Comparison of ENCODE assay signal across 8 cellular contexts in genomic region chr10:110497438-110498086, GRCh38. TPM values are rescaled to one million over a fixed set of nuclear protein-coding genes. Genes with fewer than 3 reads are reported as not detected.
DNase-seq lines count a peak whose midpoint lies in the region; TF ChIP-seq lines count a peak whose summit lies in the region.

TSS of gene DUSP5 (plus strand) at chr10:110497907. CDS start at chr10:110498122, 215 bp downstream.

- peak within 1 kb of the TSS; percentile 69 for H3K4me2 ChIP-seq in SU-DHL-6 (ENCODE audit: low read depth, low read length, poor library complexity, severe bottlenecking)

- no peaks in the 10 kb centered on the region for H3K27me3 Mint-ChIP-seq in activated naive CD8-positive, alpha-beta T cell treated with anti-CD3 and anti-CD28 coated beads for 36 hours
- peaks cover 16% of the 10 kb centered on the region for H3K27me3 Mint-ChIP-seq in glutamatergic neuron (ENCODE audit: unreplicated experiment)

- peak; percentile 81 for TF ChIP-seq POLR2A in ovary (IDR thresholded peaks at IDR 0.05)

- peaks cover 2% of the 10 kb centered on the region; the same call in 1 of the 2 replicates for H3K79me2 ChIP-seq in SU-DHL-6 (ENCODE audit: insufficient read depth, low read length)

- peak within 1 kb of the TSS; percentile 91 for H3K4me3 Mint-ChIP-seq in activated naive CD8-positive, alpha-beta T cell treated with anti-CD3 and anti-CD28 coated beads for 36 hours
- H3K4me3 Mint-ChIP-seq in glutamatergic neuron (ENCODE audit: unreplicated experiment) = peak within 1 kb of the TSS; percentile 86

- H3F3A ChIP-seq in SU-DHL-6 (ENCODE audit: insufficient read depth) = no peaks in the 10 kb centered on the region

- no peaks in the 10 kb centered on the region for H3K27me3 ChIP-seq in SU-DHL-6 (ENCODE audit: low read length)
- H3K27me3 ChIP-seq in ovary = no peaks in the 10 kb centered on the region
- H3K27me3 ChIP-seq in thymus (ENCODE audit: control insufficient read depth, insufficient read depth) = peaks cover 5% of the 10 kb centered on the region

- peak within 1 kb of the TSS; percentile 66 for H2AFZ ChIP-seq in SU-DHL-6 (ENCODE audit: low read depth, low read length, severe bottlenecking)

- H3K9me3 ChIP-seq in HEK293 (ENCODE audit: control insufficient read depth, insufficient read depth, low read depth, low read length) (no peaks in the 10 kb centered on the region), SU-DHL-6 (ENCODE audit: insufficient read depth, low read length) (no peaks in the 10 kb centered on the region), ovary (no peaks in the 10 kb centered on the region), thymus (ENCODE audit: control insufficient read depth) (no peaks in the 10 kb centered on the region)

- H3K27ac Mint-ChIP-seq in activated naive CD8-positive, alpha-beta T cell treated with anti-CD3 and anti-CD28 coated beads for 36 hours = peak within 1 kb of the TSS; percentile 89
- H3K27ac Mint-ChIP-seq in glutamatergic neuron (ENCODE audit: unreplicated experiment) = peak within 1 kb of the TSS; percentile 16

- TF ChIP-seq EP300 in ovary (IDR thresholded peaks at IDR 0.05) = no peak

- no peaks in the 10 kb centered on the region for H3K9me3 Mint-ChIP-seq in activated naive CD8-positive, alpha-beta T cell treated with anti-CD3 and anti-CD28 coated beads for 36 hours
- peaks cover 3% of the 10 kb centered on the region for H3K9me3 Mint-ChIP-seq in glutamatergic neuron (ENCODE audit: unreplicated experiment)

- DNase-seq in GM10248 (ENCODE audit: extremely low spot score) = peak; percentile 96
- peak; percentile 92 for DNase-seq in MV-4-11 (lab: John Stamatoyannopoulos, UW)
- peak; percentile 97 for DNase-seq in activated naive CD8-positive, alpha-beta T cell treated with anti-CD3 and anti-CD28 coated beads for 36 hours
- peak; percentile 94 for DNase-seq in glutamatergic neuron
- DNase-seq in ovary = peak; percentile 90 to 97 (median 94)

- H3K36me3 Mint-ChIP-seq in activated naive CD8-positive, alpha-beta T cell treated with anti-CD3 and anti-CD28 coated beads for 36 hours = peaks cover 44% of the 10 kb centered on the region
- H3K36me3 Mint-ChIP-seq in glutamatergic neuron (ENCODE audit: unreplicated experiment) = no peaks in the 10 kb centered on the region

- no peaks in the 10 kb centered on the region for H3K9me2 ChIP-seq in SU-DHL-6 (replicated peaks; ENCODE audit: insufficient read depth, low read length)

- CTCF ChIA-PET in GM10248 (lab: Yijun Ruan, JAX) (interaction anchor here (1.0 to 4.3 kb wide), 6 partner anchors 10 to 143 kb away, joined by 3 to 37 read pairs (median 4); no protein-coding TSS in a partner anchor), HEK293 (lab: Yijun Ruan, JAX) (interaction anchor here (0.9 to 2.5 kb wide), 2 partner anchors 49 to 143 kb away, joined by 7 to 10 read pairs; no protein-coding TSS in a partner anchor)

- TF ChIP-seq CTCF in GM10248 (IDR thresholded peaks at IDR 0.05; ENCODE audit: control extremely low read depth, extremely low read depth, low read depth, missing control alignments) (no peak), HEK293 (tag by site-specific recombination; IDR thresholded peaks at IDR 0.05) (no peak), SU-DHL-6 (IDR thresholded peaks at IDR 0.05; ENCODE audit: insufficient read depth, low read length, poor library complexity, severe bottlenecking) (no peak), glutamatergic neuron (IDR thresholded peaks at IDR 0.05; ENCODE audit: partially characterized antibody, unreplicated experiment) (no peak), ovary (IDR thresholded peaks at IDR 0.05) (peak in 2 of 3 donors; percentile 12 to 14)

- H4K20me1 ChIP-seq in SU-DHL-6 (ENCODE audit: low read depth, low read length) = 0 out of 2 replicates have a peak, but pooled peaks cover 5% of the 10 kb centered on the region

- WGBS in ovary, 3 donors = 0% methylated on average over 40 to 98 of the region's 98 CpGs
- under 1% methylated on average over 98 of the region's 98 CpGs for WGBS in thymus

- H3K27ac ChIP-seq in HEK293 (ENCODE audit: extremely low read depth, low read depth, low read length) = peak within 1 kb of the TSS; percentile 78
- no peak within 1 kb of the TSS for H3K27ac ChIP-seq in SU-DHL-6 (ENCODE audit: low read depth, low read length)
- H3K27ac ChIP-seq in ovary = peak within 1 kb of the TSS; percentile 76
- H3K27ac ChIP-seq in thymus (ENCODE audit: low read depth) = peak within 1 kb of the TSS; percentile 91

- peaks cover 40% of the 10 kb centered on the region for H3K4me1 Mint-ChIP-seq in activated naive CD8-positive, alpha-beta T cell treated with anti-CD3 and anti-CD28 coated beads for 36 hours
- peaks cover 36% of the 10 kb centered on the region for H3K4me1 Mint-ChIP-seq in glutamatergic neuron (ENCODE audit: low read depth, unreplicated experiment)

- POLR2A ChIA-PET in GM10248 (lab: Yijun Ruan, JAX) (interaction anchor here (1.1 to 1.2 kb wide), 2 partner anchors 83 to 161 kb away, joined by 3 to 4 read pairs; no protein-coding TSS in a partner anchor), HEK293 (lab: Yijun Ruan, JAX) (interaction anchor here (0.7 to 1.2 kb wide), 4 partner anchors 10 to 27 kb away, joined by 3 read pairs; no protein-coding TSS in a partner anchor)

- H3K4me3 ChIP-seq in HEK293 (ENCODE audit: low read depth, low read length) = peak within 1 kb of the TSS; percentile 63
- H3K4me3 ChIP-seq in SU-DHL-6 (ENCODE audit: insufficient read depth, low read length, poor library complexity, severe bottlenecking) = peak within 1 kb of the TSS; percentile 72
- peak within 1 kb of the TSS; percentile 83 for H3K4me3 ChIP-seq in ovary
- H3K4me3 ChIP-seq in thymus (ENCODE audit: low read length) = peak within 1 kb of the TSS; percentile 86

- intact Hi-C loops in ovary (cut with DNase I) = no loop called here

- peak within 1 kb of the TSS; percentile 75 for H3K9ac ChIP-seq in SU-DHL-6 (ENCODE audit: low read length)

- peaks cover 0 to 3% of the 10 kb centered on the region in 2 experiments; a peak in 1 of 3 replicates for H3K36me3 ChIP-seq in HEK293 (ENCODE audit: control insufficient read depth in 2 of 2, insufficient read depth in 1 of 2, low read length in 2 of 2)
- H3K36me3 ChIP-seq in SU-DHL-6 (ENCODE audit: low read length) = no peaks in the 10 kb centered on the region
- H3K36me3 ChIP-seq in ovary = no peaks in the 10 kb centered on the region
- H3K36me3 ChIP-seq in thymus (ENCODE audit: control insufficient read depth, insufficient read depth) = no peaks in the 10 kb centered on the region

- H3K4me1 ChIP-seq in HEK293 (ENCODE audit: control insufficient read depth, insufficient read depth, low read length) (peaks cover 32% of the 10 kb centered on the region), ovary (ENCODE audit: insufficient read depth) (peaks cover 6% of the 10 kb centered on the region), thymus (ENCODE audit: control insufficient read depth, insufficient read depth, low read length) (peaks cover 14% of the 10 kb centered on the region)

TF ChIP-seq in HEK293, 187 proteins besides CTCF, POLR2A, EP300 and RAD21 (continues in another document):
- no peak for TF ChIP-seq ZNF26 (tag by site-specific recombination; IDR thresholded peaks at IDR 0.05)
- TF ChIP-seq GFI1B (tag by site-specific recombination; IDR thresholded peaks at IDR 0.05) = no peak
- no peak for TF ChIP-seq ZNF701 (tag by site-specific recombination; IDR thresholded peaks at IDR 0.05)
- TF ChIP-seq ZNF610 (tag by site-specific recombination; IDR thresholded peaks at IDR 0.05; ENCODE audit: borderline replicate concordance) = no peak
- no peak for TF ChIP-seq ZNF585B (tag by site-specific recombination; IDR thresholded peaks at IDR 0.05)
- no peak for TF ChIP-seq ZNF248 (tag by site-specific recombination; IDR thresholded peaks at IDR 0.05)
- no peak for TF ChIP-seq REST (tag by site-specific recombination; IDR thresholded peaks at IDR 0.05)
- no peak for TF ChIP-seq ZNF157 (tag by site-specific recombination; IDR thresholded peaks at IDR 0.05)
- no peak for TF ChIP-seq ZNF37A (tag by site-specific recombination; IDR thresholded peaks at IDR 0.05)

RNA-seq across cellular contexts. Expression of gene DUSP5, which starts in this region (rescaled TPM):
- total RNA-seq in activated naive CD8-positive, alpha-beta T cell treated with anti-CD3 and anti-CD28 coated beads for 36 hours = 10 to 100 TPM; 30.1 to 31.4 TPM
- total RNA-seq in glutamatergic neuron (ENCODE audit: unreplicated experiment) = 2.4 TPM
- total RNA-seq in ovary = 10 to 100 TPM in 3 of 7 donors, 1 to 10 TPM in 4; 2.5 to 21.6 (median 6.2) TPM
- 10 to 100 TPM in 1 of 2 donors, 1 to 10 TPM in 1; 5.4 to 11.2 TPM for polyA plus RNA-seq in ovary
- 26.3 TPM for polyA plus RNA-seq in thymus

Comparison
In these comparisons a context has a peak if more than half of its experiments do, and no peak if none do; other contexts are left out.
1. CTCF ChIP-seq: peak in ovary (2 of 3); none in GM10248 (single experiment), HEK293 (single experiment), SU-DHL-6 (single experiment) and glutamatergic neuron (single experiment).
2. Peak in every context shown above with its lines, with median percentiles within 50 percentile points of each other: DNase-seq and H3K4me3 ChIP-seq.